7 cellular contexts compared by ENCODE assay signal in genomic region chr13:68628994-68629393, GRCh38.
"Had no signal": no experiment of that assay in that cellular context is flagged by ENCODE, and none has a peak within 500 bp of the region (broad histone marks: within the 10 kb centered on the region; RNA-seq: fewer than 3 reads in every experiment).

No MANE protein-coding gene starts in this region.

- H3K27ac ChIP-seq: HL-60 had no signal

- ATAC-seq: GM23338, HCT116 had no signal

- H3K4me3 ChIP-seq: GM23338, HAP-1 had no signal

- DNase-seq: H7, HFFc6, KG1 had no signal

- H3K36me3 ChIP-seq: HAP-1 had no signal

- H3K4me1 ChIP-seq: HAP-1 had no signal

- H3K9me3 ChIP-seq: HAP-1 had no signal

- H3K4me2 ChIP-seq: GM23338 had no signal
